16 cellular contexts compared by ENCODE assay signal in the genomic region with DNA sequence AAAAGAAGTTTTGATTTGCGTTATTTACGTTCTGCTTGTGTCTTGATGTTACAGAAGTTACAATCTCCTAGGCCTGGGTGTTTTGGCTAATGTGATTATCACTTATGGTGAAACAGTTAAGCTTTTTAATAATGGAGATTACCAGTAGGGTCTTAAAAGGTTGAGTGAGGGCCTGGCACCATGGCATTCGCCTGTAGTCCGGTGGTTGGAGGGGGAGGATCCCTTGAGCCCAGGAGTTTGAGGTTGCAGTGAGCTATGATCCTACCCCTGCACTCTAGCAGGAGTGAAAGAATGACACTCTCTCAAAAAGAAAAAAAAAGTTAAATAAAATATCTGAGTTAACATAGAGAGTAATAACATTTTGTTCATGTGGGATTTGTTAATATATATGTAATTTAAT. TPM values are rescaled to one million over a fixed set of nuclear protein-coding genes. Genes with fewer than 3 reads are reported as not detected.
DNase-seq lines count a peak whose midpoint lies in the region; ATAC-seq and TF ChIP-seq lines count a peak whose summit lies in the region.
"Had no signal": no experiment of that assay in that cellular context is flagged by ENCODE, and none has a peak within 500 bp of the region (broad histone marks: within the 10 kb centered on the region; RNA-seq: fewer than 3 reads in every experiment).

No MANE protein-coding gene starts in this region.

- POLR2A ChIA-PET in RWPE1 (lab: Yijun Ruan, JAX; ENCODE audit: low non-redundant PET) = no interaction called here

- H3K27ac Mint-ChIP-seq in natural killer cell (peak overlapping the region in 1 of 2 donors; percentile 99), memory B cell (peak overlapping the region; percentile 97), T-helper 17 cell (no peak overlapping the region)
- no peak overlapping the region for H3K27ac Mint-ChIP-seq in natural killer cell treated with Interleukin-12 subunit alpha and Interleukin-12 subunit beta and Interleukin-15 and Interleukin-18, amount 100 ng/mL, for 72 hours
- H3K27ac Mint-ChIP-seq in stimulated activated memory B cell treated with anti-CD40 and anti-IgM and Interleukin-4, amounts not matched to agents 10 μg/mL and 1 μg/mL and 100 μg/mL, for 72 hours = peak overlapping the region; percentile 99
- H3K27ac Mint-ChIP-seq in activated CD8-positive, alpha-beta memory T cell treated with anti-CD3 and anti-CD28 coated beads, Interleukin-2, amount 10 ng/mL, durations not matched to agents 7 days and 5 days = no peak overlapping the region

- CTCF ChIA-PET in RWPE1 (lab: Yijun Ruan, JAX) = interaction anchor here (0.6 to 1.0 kb wide), 2 partner anchors 9 to 10 kb away, joined by 3 read pairs; a partner anchor contains a TSS
- CTCF ChIA-PET in activated CD8-positive, alpha-beta memory T cell treated with anti-CD3 and anti-CD28 coated beads, Interleukin-2, amount 10 ng/mL, durations not matched to agents 7 days and 5 days (lab: Charles Lee) = interaction anchor here (1.1 to 4.1 kb wide), 3 partner anchors 8 to 159 kb away, joined by 3 to 45 read pairs (median 4); a partner anchor contains a TSS

- DNase-seq in natural killer cell (no peak), RWPE1 (ENCODE audit: low spot score) (no peak), memory B cell (ENCODE audit: low spot score in 2 of 2) (no peak), HCEC 1CT (no peak), T-helper 17 cell (no peak)
- no peak for DNase-seq in natural killer cell treated with Interleukin-12 subunit alpha and Interleukin-12 subunit beta and Interleukin-15 and Interleukin-18, amount 100 ng/mL, for 72 hours (ENCODE audit: low spot score)
- no peak for DNase-seq in activated CD8-positive, alpha-beta memory T cell treated with anti-CD3 and anti-CD28 coated beads, Interleukin-2, amount 10 ng/mL, durations not matched to agents 7 days and 5 days
- DNase-seq: 8988T; AML-193; Calu3; CD4-positive, CD25-positive, alpha-beta regulatory T cell; DMS 273 treated with DMSO at 0.1 percent for 48 hours; H7 had no signal

- no peaks in the 10 kb centered on the region for H3K9me3 ChIP-seq in T-helper 17 cell (ENCODE audit: control insufficient read depth, low read length, poor library complexity, severe bottlenecking)

- H3K9me3 Mint-ChIP-seq in natural killer cell (no peaks in the 10 kb centered on the region), memory B cell (no peaks in the 10 kb centered on the region)
- H3K9me3 Mint-ChIP-seq in natural killer cell treated with Interleukin-12 subunit alpha and Interleukin-12 subunit beta and Interleukin-15 and Interleukin-18, amount 100 ng/mL, for 72 hours = no peaks in the 10 kb centered on the region
- H3K9me3 Mint-ChIP-seq in stimulated activated memory B cell treated with anti-CD40 and anti-IgM and Interleukin-4, amounts not matched to agents 10 μg/mL and 1 μg/mL and 100 μg/mL, for 72 hours = no peaks in the 10 kb centered on the region
- no peaks in the 10 kb centered on the region for H3K9me3 Mint-ChIP-seq in activated CD8-positive, alpha-beta memory T cell treated with anti-CD3 and anti-CD28 coated beads, Interleukin-2, amount 10 ng/mL, durations not matched to agents 7 days and 5 days (ENCODE audit: low read depth)
- H3K9me3 Mint-ChIP-seq: CD4-positive, CD25-positive, alpha-beta regulatory T cell had no signal

- H3K4me3 Mint-ChIP-seq in natural killer cell (peak overlapping the region; percentile 17), memory B cell (no peak overlapping the region), T-helper 17 cell (no peak overlapping the region)
- H3K4me3 Mint-ChIP-seq in natural killer cell treated with Interleukin-12 subunit alpha and Interleukin-12 subunit beta and Interleukin-15 and Interleukin-18, amount 100 ng/mL, for 72 hours = no peak overlapping the region
- H3K4me3 Mint-ChIP-seq in stimulated activated memory B cell treated with anti-CD40 and anti-IgM and Interleukin-4, amounts not matched to agents 10 μg/mL and 1 μg/mL and 100 μg/mL, for 72 hours = no peak overlapping the region
- no peak overlapping the region for H3K4me3 Mint-ChIP-seq in activated CD8-positive, alpha-beta memory T cell treated with anti-CD3 and anti-CD28 coated beads, Interleukin-2, amount 10 ng/mL, durations not matched to agents 7 days and 5 days

- H3K36me3 Mint-ChIP-seq in natural killer cell (no peaks in the 10 kb centered on the region), memory B cell (no peaks in the 10 kb centered on the region), T-helper 17 cell (ENCODE audit: low read depth) (no peaks in the 10 kb centered on the region)
- no peaks in the 10 kb centered on the region for H3K36me3 Mint-ChIP-seq in natural killer cell treated with Interleukin-12 subunit alpha and Interleukin-12 subunit beta and Interleukin-15 and Interleukin-18, amount 100 ng/mL, for 72 hours
- no peaks in the 10 kb centered on the region for H3K36me3 Mint-ChIP-seq in stimulated activated memory B cell treated with anti-CD40 and anti-IgM and Interleukin-4, amounts not matched to agents 10 μg/mL and 1 μg/mL and 100 μg/mL, for 72 hours
- H3K36me3 Mint-ChIP-seq in activated CD8-positive, alpha-beta memory T cell treated with anti-CD3 and anti-CD28 coated beads, Interleukin-2, amount 10 ng/mL, durations not matched to agents 7 days and 5 days = no peaks in the 10 kb centered on the region
- H3K36me3 Mint-ChIP-seq: CD4-positive, CD25-positive, alpha-beta regulatory T cell had no signal

- intact Hi-C loops in natural killer cell (cut with micrococcal nuclease) = loop anchor here (5.0 to 10.0 kb wide), 3 partner anchors 79 to 1066 kb away; a partner anchor contains a TSS

- ATAC-seq in natural killer cell = no peak
- no peak for ATAC-seq in natural killer cell treated with Interleukin-12 subunit alpha and Interleukin-12 subunit beta and Interleukin-15 and Interleukin-18, amount 100 ng/mL, for 72 hours
- ATAC-seq in memory B cell (ENCODE audit: low read depth) = no peak
- no peak for ATAC-seq in stimulated activated memory B cell treated with anti-CD40 and anti-IgM and Interleukin-4, amounts not matched to agents 10 μg/mL and 1 μg/mL and 100 μg/mL, for 72 hours
- ATAC-seq in activated CD8-positive, alpha-beta memory T cell treated with anti-CD3 and anti-CD28 coated beads, Interleukin-2, amount 10 ng/mL, durations not matched to agents 7 days and 5 days = no peak
- ATAC-seq in T-helper 17 cell = no peak
- ATAC-seq: HepG2 had no signal

- H3K4me1 Mint-ChIP-seq in natural killer cell = peaks cover 26 to 35% of the 10 kb centered on the region in 2 donors
- peaks cover 19 to 30% of the 10 kb centered on the region in 2 donors for H3K4me1 Mint-ChIP-seq in natural killer cell treated with Interleukin-12 subunit alpha and Interleukin-12 subunit beta and Interleukin-15 and Interleukin-18, amount 100 ng/mL, for 72 hours (ENCODE audit: low read depth in 2 of 2)
- peaks cover 4% of the 10 kb centered on the region for H3K4me1 Mint-ChIP-seq in memory B cell
- peaks cover 30% of the 10 kb centered on the region for H3K4me1 Mint-ChIP-seq in stimulated activated memory B cell treated with anti-CD40 and anti-IgM and Interleukin-4, amounts not matched to agents 10 μg/mL and 1 μg/mL and 100 μg/mL, for 72 hours
- peaks cover 15% of the 10 kb centered on the region for H3K4me1 Mint-ChIP-seq in activated CD8-positive, alpha-beta memory T cell treated with anti-CD3 and anti-CD28 coated beads, Interleukin-2, amount 10 ng/mL, durations not matched to agents 7 days and 5 days
- H3K4me1 Mint-ChIP-seq in T-helper 17 cell = no peaks in the 10 kb centered on the region

- H3K27me3 Mint-ChIP-seq in natural killer cell (ENCODE audit: low read depth in 2 of 2) (no peaks in the 10 kb centered on the region), memory B cell (no peaks in the 10 kb centered on the region), T-helper 17 cell (no peaks in the 10 kb centered on the region)
- no peaks in the 10 kb centered on the region for H3K27me3 Mint-ChIP-seq in natural killer cell treated with Interleukin-12 subunit alpha and Interleukin-12 subunit beta and Interleukin-15 and Interleukin-18, amount 100 ng/mL, for 72 hours
- H3K27me3 Mint-ChIP-seq in stimulated activated memory B cell treated with anti-CD40 and anti-IgM and Interleukin-4, amounts not matched to agents 10 μg/mL and 1 μg/mL and 100 μg/mL, for 72 hours = no peaks in the 10 kb centered on the region
- H3K27me3 Mint-ChIP-seq in activated CD8-positive, alpha-beta memory T cell treated with anti-CD3 and anti-CD28 coated beads, Interleukin-2, amount 10 ng/mL, durations not matched to agents 7 days and 5 days = no peaks in the 10 kb centered on the region

- H3K27ac ChIP-seq in RWPE1 = peak overlapping the region; percentile 24; the same call in 1 of the 2 replicates
- H3K27ac ChIP-seq: BLaER1 treated with 17β-estradiol and CSF1 and Interleukin-3, amounts not matched to agents 10 nM and 100 nM had no signal

- TF ChIP-seq CTCF in natural killer cell (IDR thresholded peaks at IDR 0.05) (no peak), RWPE1 (conservative IDR thresholded peaks at IDR 0.05; ENCODE audit: low read depth) (no peak)

RNA-seq across cellular contexts. Expression of a gene that starts 8.8 kb away (rescaled TPM):
- total RNA-seq in natural killer cell (100 to 1,000 TPM in 2 of 3 donors, 10 to 100 TPM in 1; 98.1 to 114 (median 105) TPM), T-helper 17 cell (10 to 100 TPM; 73.8 to 79.1 TPM)
- 10 to 100 TPM; 58.6 to 92.4 TPM for total RNA-seq in natural killer cell treated with Interleukin-12 subunit alpha and Interleukin-12 subunit beta and Interleukin-15 and Interleukin-18, amount 100 ng/mL, for 72 hours
- 10 to 100 TPM; 74.6 to 75.5 TPM for total RNA-seq in activated CD8-positive, alpha-beta memory T cell treated with anti-CD3 and anti-CD28 coated beads, Interleukin-2, amount 10 ng/mL, durations not matched to agents 7 days and 5 days

RNA-seq across cellular contexts. Expression of a gene that starts 31.3 kb away (rescaled TPM):
- total RNA-seq in natural killer cell = 1 to 10 TPM in 2 of 3 donors, under 1 TPM in 1; 0.87 to 1.2 (median 1.0) TPM
- 1 to 10 TPM; 1.2 to 2.0 TPM for total RNA-seq in natural killer cell treated with Interleukin-12 subunit alpha and Interleukin-12 subunit beta and Interleukin-15 and Interleukin-18, amount 100 ng/mL, for 72 hours
- total RNA-seq in activated CD8-positive, alpha-beta memory T cell treated with anti-CD3 and anti-CD28 coated beads, Interleukin-2, amount 10 ng/mL, durations not matched to agents 7 days and 5 days = 1 to 10 TPM; 1.6 to 1.8 TPM
- total RNA-seq in T-helper 17 cell = under 1 TPM; 0.65 to 0.81 TPM

Comparison
In these comparisons a context has a peak if more than half of its experiments do, and no peak if none do; other contexts are left out.
1. H3K27ac Mint-ChIP-seq: peak in memory B cell (single experiment) and stimulated activated memory B cell treated with anti-CD40 and anti-IgM and Interleukin-4, amounts not matched to agents 10 μg/mL and 1 μg/mL and 100 μg/mL, for 72 hours (single experiment); none in natural killer cell treated with Interleukin-12 subunit alpha and Interleukin-12 subunit beta and Interleukin-15 and Interleukin-18, amount 100 ng/mL, for 72 hours (0 of 2), activated CD8-positive, alpha-beta memory T cell treated with anti-CD3 and anti-CD28 coated beads, Interleukin-2, amount 10 ng/mL, durations not matched to agents 7 days and 5 days (single experiment) and T-helper 17 cell (single experiment).